ENCODE assay signal across 1 cellular context in the genomic region with DNA sequence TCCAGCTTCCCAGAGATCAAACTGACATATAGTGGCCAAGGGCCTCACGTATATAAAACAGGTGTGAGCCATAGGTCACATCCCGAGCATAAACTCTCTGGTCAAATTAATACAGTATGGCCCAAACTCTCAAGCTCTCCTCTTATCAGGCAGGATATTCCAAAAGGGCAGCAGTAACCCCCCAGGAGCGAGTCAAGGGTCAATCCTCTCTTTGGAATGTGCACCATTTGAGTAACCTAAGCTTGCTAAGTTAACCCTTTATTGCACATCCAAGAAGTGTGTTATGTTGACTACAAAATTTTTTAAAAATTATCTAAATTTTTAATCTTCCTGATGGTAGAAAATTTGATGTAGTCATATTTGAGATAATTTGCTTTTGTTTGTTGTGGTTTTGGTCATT.
TF ChIP-seq lines count a peak whose summit lies in the region.

No MANE protein-coding gene starts in this region.

TF ChIP-seq in HepG2, 621 proteins besides CTCF, POLR2A, EP300 and RAD21 (continued from another document):
- TF ChIP-seq EHMT2 (IDR thresholded peaks at IDR 0.05; ENCODE audit: borderline replicate concordance, low read depth, low read length) (0 out of 2 replicates have a peak, but pooled peaks have one; percentile 31), DZIP1 (CRISPR knock-in tag; IDR thresholded peaks at IDR 0.05) (no peak), YEATS4 (CRISPR knock-in tag; IDR thresholded peaks at IDR 0.05; ENCODE audit: borderline replicate concordance) (no peak), GTF2F1 (IDR thresholded peaks at IDR 0.05; ENCODE audit: low read length) (no peak), ZSCAN9 (CRISPR knock-in tag; IDR thresholded peaks at IDR 0.05; ENCODE audit: borderline replicate concordance) (no peak), NR2C2 (CRISPR knock-in tag; IDR thresholded peaks at IDR 0.05; ENCODE audit: borderline replicate concordance) (peak; percentile 44; the same call in 1 of the 2 replicates), PHF8 (CRISPR knock-in tag; IDR thresholded peaks at IDR 0.05) (no peak), HIVEP1 (CRISPR knock-in tag; IDR thresholded peaks at IDR 0.05) (no peak), ZC3H4 (CRISPR knock-in tag; IDR thresholded peaks at IDR 0.05; ENCODE audit: borderline replicate concordance) (no peak), FOXJ3 (CRISPR knock-in tag; IDR thresholded peaks at IDR 0.05; ENCODE audit: borderline replicate concordance) (no peak), CHD4 (IDR thresholded peaks at IDR 0.05; ENCODE audit: borderline replicate concordance, low read length) (no peak), ARID2 (CRISPR knock-in tag; IDR thresholded peaks at IDR 0.05; ENCODE audit: borderline replicate concordance) (no peak), ZNF652 (CRISPR knock-in tag; IDR thresholded peaks at IDR 0.05; ENCODE audit: borderline replicate concordance, low read depth) (peak; percentile 95), TFDP2 (CRISPR knock-in tag; IDR thresholded peaks at IDR 0.05) (0 out of 2 replicates have a peak, but pooled peaks have one; percentile 15), RFXANK (CRISPR knock-in tag; IDR thresholded peaks at IDR 0.05) (no peak), ELK4 (CRISPR knock-in tag; IDR thresholded peaks at IDR 0.05; ENCODE audit: borderline replicate concordance) (no peak), WIZ (CRISPR knock-in tag; IDR thresholded peaks at IDR 0.05) (no peak), ZNF614 (CRISPR knock-in tag; IDR thresholded peaks at IDR 0.05; ENCODE audit: borderline replicate concordance) (no peak), HNF4A (CRISPR knock-in tag; IDR thresholded peaks at IDR 0.05) (peak; percentile 47), HNF4G (IDR thresholded peaks at IDR 0.05; ENCODE audit: borderline replicate concordance, low read depth, low read length) (peak; percentile 77; the same call in 1 of the 2 replicates), HNF4G (CRISPR knock-in tag; IDR thresholded peaks at IDR 0.05; ENCODE audit: borderline replicate concordance, low read depth) (no peak)
- TF ChIP-seq, protein P1, sequence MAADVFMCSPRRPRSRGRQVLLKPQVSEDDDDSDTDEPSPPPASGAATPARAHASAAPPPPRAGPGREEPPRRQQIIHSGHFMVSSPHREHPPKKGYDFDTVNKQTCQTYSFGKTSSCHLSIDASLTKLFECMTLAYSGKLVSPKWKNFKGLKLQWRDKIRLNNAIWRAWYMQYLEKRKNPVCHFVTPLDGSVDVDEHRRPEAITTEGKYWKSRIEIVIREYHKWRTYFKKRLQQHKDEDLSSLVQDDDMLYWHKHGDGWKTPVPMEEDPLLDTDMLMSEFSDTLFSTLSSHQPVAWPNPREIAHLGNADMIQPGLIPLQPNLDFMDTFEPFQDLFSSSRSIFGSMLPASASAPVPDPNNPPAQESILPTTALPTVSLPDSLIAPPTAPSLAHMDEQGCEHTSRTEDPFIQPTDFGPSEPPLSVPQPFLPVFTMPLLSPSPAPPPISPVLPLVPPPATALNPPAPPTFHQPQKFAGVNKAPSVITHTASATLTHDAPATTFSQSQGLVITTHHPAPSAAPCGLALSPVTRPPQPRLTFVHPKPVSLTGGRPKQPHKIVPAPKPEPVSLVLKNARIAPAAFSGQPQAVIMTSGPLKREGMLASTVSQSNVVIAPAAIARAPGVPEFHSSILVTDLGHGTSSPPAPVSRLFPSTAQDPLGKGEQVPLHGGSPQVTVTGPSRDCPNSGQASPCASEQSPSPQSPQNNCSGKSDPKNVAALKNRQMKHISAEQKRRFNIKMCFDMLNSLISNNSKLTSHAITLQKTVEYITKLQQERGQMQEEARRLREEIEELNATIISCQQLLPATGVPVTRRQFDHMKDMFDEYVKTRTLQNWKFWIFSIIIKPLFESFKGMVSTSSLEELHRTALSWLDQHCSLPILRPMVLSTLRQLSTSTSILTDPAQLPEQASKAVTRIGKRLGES (CRISPR knock-in tag; IDR thresholded peaks at IDR 0.05; ENCODE audit: borderline replicate concordance), result no peak
- TF ChIP-seq, protein P2, sequence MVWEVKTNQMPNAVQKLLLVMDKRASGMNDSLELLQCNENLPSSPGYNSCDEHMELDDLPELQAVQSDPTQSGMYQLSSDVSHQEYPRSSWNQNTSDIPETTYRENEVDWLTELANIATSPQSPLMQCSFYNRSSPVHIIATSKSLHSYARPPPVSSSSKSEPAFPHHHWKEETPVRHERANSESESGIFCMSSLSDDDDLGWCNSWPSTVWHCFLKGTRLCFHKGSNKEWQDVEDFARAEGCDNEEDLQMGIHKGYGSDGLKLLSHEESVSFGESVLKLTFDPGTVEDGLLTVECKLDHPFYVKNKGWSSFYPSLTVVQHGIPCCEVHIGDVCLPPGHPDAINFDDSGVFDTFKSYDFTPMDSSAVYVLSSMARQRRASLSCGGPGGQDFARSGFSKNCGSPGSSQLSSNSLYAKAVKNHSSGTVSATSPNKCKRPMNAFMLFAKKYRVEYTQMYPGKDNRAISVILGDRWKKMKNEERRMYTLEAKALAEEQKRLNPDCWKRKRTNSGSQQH (CRISPR knock-in tag; IDR thresholded peaks at IDR 0.05; ENCODE audit: low read depth), result no peak
- TF ChIP-seq, protein P3, sequence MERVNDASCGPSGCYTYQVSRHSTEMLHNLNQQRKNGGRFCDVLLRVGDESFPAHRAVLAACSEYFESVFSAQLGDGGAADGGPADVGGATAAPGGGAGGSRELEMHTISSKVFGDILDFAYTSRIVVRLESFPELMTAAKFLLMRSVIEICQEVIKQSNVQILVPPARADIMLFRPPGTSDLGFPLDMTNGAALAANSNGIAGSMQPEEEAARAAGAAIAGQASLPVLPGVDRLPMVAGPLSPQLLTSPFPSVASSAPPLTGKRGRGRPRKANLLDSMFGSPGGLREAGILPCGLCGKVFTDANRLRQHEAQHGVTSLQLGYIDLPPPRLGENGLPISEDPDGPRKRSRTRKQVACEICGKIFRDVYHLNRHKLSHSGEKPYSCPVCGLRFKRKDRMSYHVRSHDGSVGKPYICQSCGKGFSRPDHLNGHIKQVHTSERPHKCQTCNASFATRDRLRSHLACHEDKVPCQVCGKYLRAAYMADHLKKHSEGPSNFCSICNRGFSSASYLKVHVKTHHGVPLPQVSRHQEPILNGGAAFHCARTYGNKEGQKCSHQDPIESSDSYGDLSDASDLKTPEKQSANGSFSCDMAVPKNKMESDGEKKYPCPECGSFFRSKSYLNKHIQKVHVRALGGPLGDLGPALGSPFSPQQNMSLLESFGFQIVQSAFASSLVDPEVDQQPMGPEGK (CRISPR knock-in tag; IDR thresholded peaks at IDR 0.05), result peak; percentile 95
